In genomic region chr2:213266421-213266820, GRCh38 we compare ENCODE assay signal across 24 cellular contexts.
"Had no signal": no experiment of that assay in that cellular context is flagged by ENCODE, and none has a peak within 500 bp of the region (broad histone marks: within the 10 kb centered on the region; RNA-seq: fewer than 3 reads in every experiment).

No MANE protein-coding gene starts in this region.

- H3K27me3 Mint-ChIP-seq: dendritic cell treated with granulocyte-macrophage colony-stimulating factor and Interleukin-4, amounts not matched to agents 40 ng/mL and 50 ng/mL, for 4 days; progenitor cell of endocrine pancreas; stimulated activated naive CD8-positive, alpha-beta T cell treated with anti-CD3 and anti-CD28 coated beads, Interleukin-15, amount 100 ng/mL, for 72 hours had no signal

- H3K36me3 Mint-ChIP-seq: activated naive CD4-positive, alpha-beta T cell treated with anti-CD3 and anti-CD28 coated beads, Interleukin-2, amount 50 U/mL, for 24 hours; memory B cell; naive thymus-derived CD8-positive, alpha-beta T cell had no signal

- H3K4me1 Mint-ChIP-seq: activated B cell treated with CpG ODN at 0.5 μM for 24 hours; activated naive CD4-positive, alpha-beta T cell treated with anti-CD3 and anti-CD28 coated beads, Interleukin-2, amount 50 U/mL, for 24 hours; memory B cell; naive thymus-derived CD8-positive, alpha-beta T cell; stimulated activated naive CD8-positive, alpha-beta T cell treated with anti-CD3 and anti-CD28 coated beads, Interleukin-15, amount 100 ng/mL, for 72 hours had no signal

- H3K36me3 ChIP-seq: cardiac muscle cell, esophagus squamous epithelium, heart right ventricle, suprapubic skin, vagina had no signal

- H3K4me3 Mint-ChIP-seq: activated B cell treated with CpG ODN at 0.5 μM for 24 hours; activated CD8-positive, alpha-beta T cell treated with anti-CD3 and anti-CD28 coated beads, Interleukin-2, amount 10 ng/mL, durations not matched to agents 7 days and 5 days; activated naive CD4-positive, alpha-beta T cell treated with anti-CD3 and anti-CD28 coated beads, Interleukin-2, amount 50 U/mL, for 24 hours; dendritic cell treated with granulocyte-macrophage colony-stimulating factor and Interleukin-4, amounts not matched to agents 40 ng/mL and 50 ng/mL, for 4 days; memory B cell; naive thymus-derived CD8-positive, alpha-beta T cell; stimulated activated naive CD8-positive, alpha-beta T cell treated with anti-CD3 and anti-CD28 coated beads, Interleukin-15, amount 100 ng/mL, for 72 hours had no signal

- H3K27ac Mint-ChIP-seq: activated B cell treated with CpG ODN at 0.5 μM for 24 hours; activated CD8-positive, alpha-beta T cell treated with anti-CD3 and anti-CD28 coated beads, Interleukin-2, amount 10 ng/mL, durations not matched to agents 7 days and 5 days; activated naive CD4-positive, alpha-beta T cell treated with anti-CD3 and anti-CD28 coated beads, Interleukin-2, amount 50 U/mL, for 24 hours; dendritic cell treated with granulocyte-macrophage colony-stimulating factor and Interleukin-4, amounts not matched to agents 40 ng/mL and 50 ng/mL, for 4 days; memory B cell; naive thymus-derived CD8-positive, alpha-beta T cell; progenitor cell of endocrine pancreas; stimulated activated naive CD8-positive, alpha-beta T cell treated with anti-CD3 and anti-CD28 coated beads, Interleukin-15, amount 100 ng/mL, for 72 hours had no signal

- DNase-seq: activated B cell treated with CpG ODN at 0.5 μM for 24 hours; activated CD4-positive, alpha-beta T cell treated with anti-CD3 and anti-CD28 coated beads for 48 hours; activated CD8-positive, alpha-beta memory T cell treated with anti-CD3 and anti-CD28 coated beads, Interleukin-2, amount 50 U/mL, for 4 hours; activated CD8-positive, alpha-beta T cell treated with anti-CD3 and anti-CD28 coated beads, Interleukin-2, amount 10 ng/mL, durations not matched to agents 7 days and 5 days; activated gamma-delta T cell; activated T-cell treated with anti-CD3 and anti-CD28 coated beads, Interleukin-2, amount 50 U/mL, for 48 hours; effector memory CD4-positive, alpha-beta T cell; esophagus squamous epithelium; heart right ventricle; kidney glomerular epithelial cell; left ventricle myocardium superior; mucosa of descending colon; naive thymus-derived CD8-positive, alpha-beta T cell; occipital lobe; stimulated activated naive CD8-positive, alpha-beta T cell treated with anti-CD3 and anti-CD28 coated beads, Interleukin-15, amount 100 ng/mL, for 72 hours; T-helper 1 cell; T-helper 9 cell had no signal

- H3K27me3 ChIP-seq: cardiac muscle cell, esophagus squamous epithelium, suprapubic skin, vagina had no signal

- H3K9me3 Mint-ChIP-seq: activated B cell treated with CpG ODN at 0.5 μM for 24 hours; activated naive CD4-positive, alpha-beta T cell treated with anti-CD3 and anti-CD28 coated beads, Interleukin-2, amount 50 U/mL, for 24 hours; dendritic cell treated with granulocyte-macrophage colony-stimulating factor and Interleukin-4, amounts not matched to agents 40 ng/mL and 50 ng/mL, for 4 days; memory B cell; naive thymus-derived CD8-positive, alpha-beta T cell; stimulated activated naive CD8-positive, alpha-beta T cell treated with anti-CD3 and anti-CD28 coated beads, Interleukin-15, amount 100 ng/mL, for 72 hours had no signal

- H3K4me3 ChIP-seq: cardiac muscle cell, esophagus squamous epithelium, heart right ventricle, mucosa of descending colon, suprapubic skin, vagina had no signal
